In genomic region chr2:221205103-221205502, GRCh38 we compare ENCODE assay signal across 25 cellular contexts.
DNase-seq lines count a peak whose midpoint lies in the region; ATAC-seq and TF ChIP-seq lines count a peak whose summit lies in the region.
"Had no signal": no experiment of that assay in that cellular context is flagged by ENCODE, and none has a peak within 500 bp of the region (broad histone marks: within the 10 kb centered on the region; RNA-seq: fewer than 3 reads in every experiment).

No MANE protein-coding gene starts in this region.

- H3K4me3 Mint-ChIP-seq in MCF 10A (ENCODE audit: unreplicated experiment), result no peak overlapping the region
- H3K4me3 Mint-ChIP-seq: activated naive CD8-positive, alpha-beta T cell treated with anti-CD3 and anti-CD28 coated beads, Interleukin-2, amount 10 ng/mL, durations not matched to agents 7 days and 5 days; CD14-positive monocyte; dendritic cell treated with granulocyte-macrophage colony-stimulating factor and Interleukin-4, amounts not matched to agents 40 ng/mL and 50 ng/mL, for 4 days; natural killer cell; T-helper 2 cell treated with Interferon-gamma antibody and Interleukin-4, amounts not matched to agents 5 μg/mL and 100 μg/mL, for 36 hours had no signal

- TF ChIP-seq CTCF in MCF 10A (IDR thresholded peaks at IDR 0.05; ENCODE audit: unreplicated experiment), result no peak
- TF ChIP-seq CTCF in mucosa of descending colon (IDR thresholded peaks at IDR 0.05), result no peak
- TF ChIP-seq CTCF in uterus (IDR thresholded peaks at IDR 0.05), result no peak

- BruUV-seq in MCF 10A (replicated peaks; lab: Mats Ljungman, UMichigan), result no TSS peak

- no peak overlapping the region for H3K4me3 ChIP-seq in mucosa of descending colon
- H3K4me3 ChIP-seq in uterus, result no peak overlapping the region
- H3K4me3 ChIP-seq: HAP-1, SJSA1 had no signal

- H3K4me1 ChIP-seq in mucosa of descending colon (ENCODE audit: low read depth), result no peaks in the 10 kb centered on the region
- no peaks in the 10 kb centered on the region for H3K4me1 ChIP-seq in uterus
- H3K4me1 ChIP-seq: HAP-1, parathyroid adenoma, SJSA1 had no signal

- no peaks in the 10 kb centered on the region for H3K27me3 ChIP-seq in uterus
- H3K27me3 ChIP-seq: SJSA1 had no signal

- H3K36me3 ChIP-seq in mucosa of descending colon (ENCODE audit: low read depth) (no peaks in the 10 kb centered on the region), uterus (no peaks in the 10 kb centered on the region)
- H3K36me3 ChIP-seq: HAP-1, SJSA1 had no signal

- intact Hi-C loops in MCF 10A (cut with micrococcal nuclease), result no loop called here
- intact Hi-C loops in mucosa of descending colon (cut with DNase I, micrococcal nuclease), result no loop called here
- intact Hi-C loops in uterus (cut with DNase I; ENCODE audit: low total_unique reads), result no loop called here
- intact Hi-C loops in left cardiac atrium (cut with DNase I), result no loop called here

- H3K9me3 ChIP-seq in mucosa of descending colon, result no peaks in the 10 kb centered on the region
- H3K9me3 ChIP-seq in uterus, result no peaks in the 10 kb centered on the region
- H3K9me3 ChIP-seq: HAP-1, SJSA1 had no signal

- POLR2A ChIA-PET in MCF 10A (lab: Yijun Ruan, JAX), result no interaction called here

- no peaks in the 10 kb centered on the region for H3K9me3 Mint-ChIP-seq in MCF 10A (ENCODE audit: unreplicated experiment)
- H3K9me3 Mint-ChIP-seq: activated naive CD8-positive, alpha-beta T cell treated with anti-CD3 and anti-CD28 coated beads, Interleukin-2, amount 10 ng/mL, durations not matched to agents 7 days and 5 days; natural killer cell; T-helper 2 cell treated with Interferon-gamma antibody and Interleukin-4, amounts not matched to agents 5 μg/mL and 100 μg/mL, for 36 hours had no signal

- CTCF ChIA-PET in MCF 10A (lab: Yijun Ruan, JAX), result interaction anchor here (0.6 kb wide), 1 partner anchor 103 kb away, joined by 4 read pairs; no protein-coding TSS in a partner anchor

- H3K36me3 Mint-ChIP-seq in MCF 10A (ENCODE audit: insufficient read depth, unreplicated experiment), result no peaks in the 10 kb centered on the region
- H3K36me3 Mint-ChIP-seq: activated naive CD8-positive, alpha-beta T cell treated with anti-CD3 and anti-CD28 coated beads, Interleukin-2, amount 10 ng/mL, durations not matched to agents 7 days and 5 days; CD14-positive monocyte; natural killer cell had no signal

- H3K4me1 Mint-ChIP-seq in MCF 10A (ENCODE audit: insufficient read depth, unreplicated experiment), result no peaks in the 10 kb centered on the region
- H3K4me1 Mint-ChIP-seq: activated naive CD8-positive, alpha-beta T cell treated with anti-CD3 and anti-CD28 coated beads, Interleukin-2, amount 10 ng/mL, durations not matched to agents 7 days and 5 days; CD14-positive monocyte; natural killer cell had no signal

- DNase-seq in T47D (ENCODE audit: low read depth in 1 of 2, low spot score in 1 of 2) (peak; percentile 11 to 85), MCF 10A (ENCODE audit: unreplicated experiment) (no peak), NCI-H187 treated with DMSO at 0.1 percent for 48 hours (lab: John Stamatoyannopoulos, UW) (peak; percentile 49), NCI-H526 (lab: John Stamatoyannopoulos, UW) (peak; percentile 28 to 30), mucosa of descending colon (peak in 1 of 3 donors; percentile 17), uterus (no peak), SW 1271 (lab: John Stamatoyannopoulos, UW) (no peak), left cardiac atrium (no peak)
- DNase-seq: ACHN; activated CD8-positive, alpha-beta memory T cell treated with anti-CD3 and anti-CD28 coated beads for 24 hours; activated naive CD8-positive, alpha-beta T cell treated with anti-CD3 and anti-CD28 coated beads, Interleukin-2, amount 10 ng/mL, durations not matched to agents 7 days and 5 days; foreskin melanocyte; KG1; kidney glomerular epithelial cell; mesendoderm; natural killer cell; NCI-H1048; OCI-M1; stimulated activated CD4-positive, alpha-beta T cell treated with anti-CD3 and anti-CD28 coated beads, Interleukin-2, amount 100 ng/mL, for 24 hours had no signal

- in situ Hi-C loops in T47D (cut with HindIII; ENCODE audit: low pct_unique_long_range_greater_than_20kb, low sequenced_read_pairs), result no loop called here

- ATAC-seq in mucosa of descending colon, result peak; percentile 86
- no peak for ATAC-seq in left cardiac atrium
- ATAC-seq: natural killer cell had no signal

- H3K27me3 Mint-ChIP-seq in MCF 10A (ENCODE audit: insufficient read depth, unreplicated experiment), result no peaks in the 10 kb centered on the region
- H3K27me3 Mint-ChIP-seq: activated naive CD8-positive, alpha-beta T cell treated with anti-CD3 and anti-CD28 coated beads, Interleukin-2, amount 10 ng/mL, durations not matched to agents 7 days and 5 days; dendritic cell treated with granulocyte-macrophage colony-stimulating factor and Interleukin-4, amounts not matched to agents 40 ng/mL and 50 ng/mL, for 4 days had no signal

- no peak for TF ChIP-seq POLR2A in uterus (IDR thresholded peaks at IDR 0.05)

- no peak overlapping the region for H3K27ac ChIP-seq in uterus
- H3K27ac ChIP-seq: parathyroid adenoma, SJSA1 had no signal

- no peak overlapping the region for H3K27ac Mint-ChIP-seq in MCF 10A (ENCODE audit: low read depth, unreplicated experiment)
- H3K27ac Mint-ChIP-seq: activated naive CD8-positive, alpha-beta T cell treated with anti-CD3 and anti-CD28 coated beads, Interleukin-2, amount 10 ng/mL, durations not matched to agents 7 days and 5 days; CD14-positive monocyte; dendritic cell treated with granulocyte-macrophage colony-stimulating factor and Interleukin-4, amounts not matched to agents 40 ng/mL and 50 ng/mL, for 4 days; natural killer cell; T-helper 2 cell treated with Interferon-gamma antibody and Interleukin-4, amounts not matched to agents 5 μg/mL and 100 μg/mL, for 36 hours had no signal

Comparison
In these comparisons a context has a peak if more than half of its experiments do, and no peak if none do; other contexts are left out.
1. DNase-seq: peak in T47D (2 of 2), NCI-H187 treated with DMSO at 0.1 percent for 48 hours (single experiment) and NCI-H526 (2 of 2); none in MCF 10A (single experiment), uterus (0 of 2), SW 1271 (0 of 2) and left cardiac atrium (single experiment).